In the genomic region with DNA sequence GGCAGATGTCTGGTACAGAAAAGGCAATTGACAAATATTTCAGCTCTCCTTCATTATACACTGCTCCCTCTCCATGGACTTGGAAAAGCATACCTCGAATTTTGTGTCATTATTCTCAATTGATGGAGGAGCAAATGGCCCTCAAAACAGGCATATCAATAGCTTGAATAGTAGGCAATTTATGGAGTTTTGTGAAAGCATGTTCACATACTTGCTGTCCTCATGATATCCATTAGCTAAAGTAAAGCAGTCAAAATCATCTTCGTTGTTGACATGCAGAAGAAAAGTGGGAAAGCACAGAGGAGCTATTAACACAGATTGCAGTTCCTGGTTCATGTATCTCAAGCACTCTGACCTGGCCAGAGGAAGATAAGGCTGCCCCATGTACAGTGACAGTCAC, we compare ENCODE assay signal across 27 cellular contexts.
"Had no signal": no experiment of that assay in that cellular context is flagged by ENCODE, and none has a peak within 500 bp of the region (broad histone marks: within the 10 kb centered on the region; RNA-seq: fewer than 3 reads in every experiment).

No MANE protein-coding gene starts in this region.

- H3K27ac ChIP-seq: colonic mucosa, coronary artery, dorsolateral prefrontal cortex, epithelial cell of prostate, esophagus muscularis mucosa, esophagus squamous epithelium, foreskin keratinocyte, gastrocnemius medialis, gastroesophageal sphincter, heart left ventricle, heart right ventricle had no signal

- H3K27me3 ChIP-seq: colonic mucosa, foreskin keratinocyte, gastrocnemius medialis, heart left ventricle had no signal

- H3K36me3 ChIP-seq: colonic mucosa, esophagus muscularis mucosa, esophagus squamous epithelium, gastrocnemius medialis, gastroesophageal sphincter, heart left ventricle, heart right ventricle had no signal

- DNase-seq: colonic mucosa; cortex of kidney; dermis blood vessel endothelial cell; dorsolateral prefrontal cortex; effector CD4-positive, alpha-beta T cell; effector CD8-positive, alpha-beta T cell; effector memory CD4-positive, alpha-beta T cell; effector memory CD8-positive, alpha-beta T cell; erythroblast; esophagus squamous epithelium; foreskin fibroblast; foreskin keratinocyte; foreskin melanocyte; gastrocnemius medialis; glutamatergic neuron; head of caudate nucleus; heart left ventricle; heart right ventricle had no signal

- ATAC-seq: effector memory CD8-positive, alpha-beta T cell; esophagus mucosa; foreskin keratinocyte; gastrocnemius medialis; gastroesophageal sphincter; heart left ventricle; heart right ventricle had no signal

- H3K4me1 ChIP-seq: colonic mucosa, esophagus muscularis mucosa, esophagus squamous epithelium, foreskin keratinocyte, gastrocnemius medialis, gastroesophageal sphincter, heart left ventricle, heart right ventricle had no signal

- H3K4me3 ChIP-seq: colonic mucosa, coronary artery, dorsolateral prefrontal cortex, esophagus muscularis mucosa, esophagus squamous epithelium, gastrocnemius medialis, gastroesophageal sphincter, heart left ventricle, heart right ventricle had no signal

- FAIRE-seq: colon, endometrium, endothelial cell of umbilical vein, frontal cortex had no signal

- H3K9me3 ChIP-seq: colonic mucosa, esophagus muscularis mucosa, esophagus squamous epithelium, gastrocnemius medialis, gastroesophageal sphincter, heart left ventricle had no signal
